8 cellular contexts compared by ENCODE assay signal in the genomic region with DNA sequence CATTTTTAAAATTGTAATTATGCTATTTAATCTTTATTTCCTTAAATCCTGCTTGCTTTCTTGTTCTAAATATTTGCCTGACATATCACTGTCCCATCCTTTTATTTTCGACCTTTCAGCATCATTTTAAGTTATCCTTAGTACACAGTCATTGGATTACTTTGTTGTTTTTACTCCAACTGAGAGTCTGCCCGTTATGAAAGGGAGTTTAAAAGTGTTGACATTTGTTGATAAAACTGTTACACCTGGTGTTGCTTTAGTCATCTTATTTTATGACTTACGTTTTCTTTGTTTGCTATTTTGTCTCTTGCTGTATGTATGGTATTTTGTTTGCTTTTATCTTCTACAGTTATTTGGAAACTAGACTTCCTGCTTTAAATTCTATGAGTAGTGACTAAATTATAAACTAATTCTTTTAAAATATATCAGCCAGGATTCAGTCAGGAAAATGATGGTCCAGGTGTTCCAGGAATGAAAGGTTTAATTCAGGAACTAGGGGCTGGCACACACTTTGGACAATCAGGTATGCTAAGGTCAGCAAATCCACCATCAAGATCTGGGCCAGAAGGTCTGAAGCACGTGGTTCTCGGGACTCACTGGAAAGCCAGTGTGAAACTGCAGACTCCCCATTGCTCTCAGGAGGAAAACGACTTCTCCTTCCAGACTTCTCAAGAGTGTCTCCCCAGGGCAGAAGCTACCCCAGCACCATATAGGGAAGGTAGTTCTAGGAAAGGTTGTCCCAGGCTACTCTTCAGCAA.
"Had no signal": no experiment of that assay in that cellular context is flagged by ENCODE, and none has a peak within 500 bp of the region (broad histone marks: within the 10 kb centered on the region; RNA-seq: fewer than 3 reads in every experiment).

No MANE protein-coding gene starts in this region.

- H3K9me3 Mint-ChIP-seq: activated naive CD4-positive, alpha-beta T cell treated with anti-CD3 and anti-CD28 coated beads, Interleukin-2, amount 10 ng/mL, durations not matched to agents 7 days and 5 days; activated T-helper 2 cell treated with anti-CD3 and anti-CD28 coated beads, Interferon-gamma antibody, Interleukin-2, Interleukin-4, amounts not matched to agents 10 μg/mL and 5 μg/mL and 100 μg/mL, durations not matched to agents 14 hours and 24 hours and 36 hours had no signal

- H3K27ac Mint-ChIP-seq: activated naive CD4-positive, alpha-beta T cell treated with anti-CD3 and anti-CD28 coated beads, Interleukin-2, amount 10 ng/mL, durations not matched to agents 7 days and 5 days; activated T-helper 2 cell treated with anti-CD3 and anti-CD28 coated beads, Interferon-gamma antibody, Interleukin-2, Interleukin-4, amounts not matched to agents 10 μg/mL and 5 μg/mL and 100 μg/mL, durations not matched to agents 14 hours and 24 hours and 36 hours; mesothelial cell of epicardium had no signal

- H3K9me3 ChIP-seq: pancreas, stomach, thoracic aorta had no signal

- H3K4me1 ChIP-seq: pancreas, stomach had no signal

- H3K27me3 ChIP-seq: pancreas, stomach had no signal

- ATAC-seq: pancreas had no signal

- H3K4me3 ChIP-seq: pancreas, stomach, thoracic aorta had no signal

- H3K4me1 Mint-ChIP-seq: activated naive CD4-positive, alpha-beta T cell treated with anti-CD3 and anti-CD28 coated beads, Interleukin-2, amount 10 ng/mL, durations not matched to agents 7 days and 5 days; mesothelial cell of epicardium had no signal

- DNase-seq: activated naive CD4-positive, alpha-beta T cell treated with anti-CD3 and anti-CD28 coated beads, Interleukin-2, amount 10 ng/mL, durations not matched to agents 7 days and 5 days; effector CD4-positive, alpha-beta T cell; pancreas; stimulated activated CD4-positive, alpha-beta T cell treated with anti-CD3 and anti-CD28 coated beads, Interleukin-4, amount 100 ng/mL, for 4 hours; stomach had no signal

- H3K27ac ChIP-seq: pancreas, stomach, thoracic aorta had no signal

- H3K36me3 Mint-ChIP-seq: activated naive CD4-positive, alpha-beta T cell treated with anti-CD3 and anti-CD28 coated beads, Interleukin-2, amount 10 ng/mL, durations not matched to agents 7 days and 5 days; mesothelial cell of epicardium had no signal

- H3K36me3 ChIP-seq: pancreas, stomach, thoracic aorta had no signal

- H3K4me3 Mint-ChIP-seq: activated naive CD4-positive, alpha-beta T cell treated with anti-CD3 and anti-CD28 coated beads, Interleukin-2, amount 10 ng/mL, durations not matched to agents 7 days and 5 days; mesothelial cell of epicardium had no signal
